ENCODE assay signal across 8 cellular contexts in the genomic region with DNA sequence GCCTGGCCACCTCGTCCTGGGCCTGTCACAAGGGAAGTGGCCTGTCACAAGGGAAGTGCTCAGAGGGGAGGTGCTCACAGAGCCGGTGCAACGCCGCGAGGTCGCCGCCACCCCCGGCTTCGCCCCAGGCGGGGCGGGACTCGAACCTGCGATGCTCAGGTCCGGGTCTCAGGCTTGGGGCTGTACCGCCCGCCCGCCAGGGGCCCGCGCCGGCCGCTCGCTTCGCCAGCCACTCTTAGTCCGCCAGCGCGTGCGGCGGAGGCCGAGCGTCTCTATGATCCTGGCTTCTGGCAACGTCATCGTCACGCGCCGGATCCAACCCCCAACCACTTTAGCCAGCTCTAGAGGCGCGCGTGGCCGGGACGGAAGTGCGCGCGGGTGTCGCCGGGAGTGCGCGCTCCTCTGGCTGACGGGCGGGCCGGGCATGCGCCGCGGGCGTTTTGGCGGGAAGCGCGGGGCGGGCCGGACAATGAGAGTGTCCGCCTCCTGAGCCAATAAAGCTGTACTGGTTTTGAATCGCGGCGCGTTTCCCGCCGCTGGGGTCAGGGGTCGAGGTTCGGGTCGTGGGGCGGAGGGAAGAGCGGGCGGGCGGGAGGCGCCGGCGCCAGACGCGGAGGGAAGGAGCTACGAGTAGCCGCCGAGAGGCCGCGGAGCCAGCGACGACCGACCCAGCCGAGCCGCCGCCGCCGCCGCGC. TPM values are rescaled to one million over a fixed set of nuclear protein-coding genes. Genes with fewer than 3 reads are reported as not detected.
A peak's percentile ranks its signal among the peaks of the same experiment; 100 is the strongest.
DNase-seq lines count a peak whose midpoint lies in the region; ATAC-seq and TF ChIP-seq lines count a peak whose summit lies in the region.

A gene with protein sequence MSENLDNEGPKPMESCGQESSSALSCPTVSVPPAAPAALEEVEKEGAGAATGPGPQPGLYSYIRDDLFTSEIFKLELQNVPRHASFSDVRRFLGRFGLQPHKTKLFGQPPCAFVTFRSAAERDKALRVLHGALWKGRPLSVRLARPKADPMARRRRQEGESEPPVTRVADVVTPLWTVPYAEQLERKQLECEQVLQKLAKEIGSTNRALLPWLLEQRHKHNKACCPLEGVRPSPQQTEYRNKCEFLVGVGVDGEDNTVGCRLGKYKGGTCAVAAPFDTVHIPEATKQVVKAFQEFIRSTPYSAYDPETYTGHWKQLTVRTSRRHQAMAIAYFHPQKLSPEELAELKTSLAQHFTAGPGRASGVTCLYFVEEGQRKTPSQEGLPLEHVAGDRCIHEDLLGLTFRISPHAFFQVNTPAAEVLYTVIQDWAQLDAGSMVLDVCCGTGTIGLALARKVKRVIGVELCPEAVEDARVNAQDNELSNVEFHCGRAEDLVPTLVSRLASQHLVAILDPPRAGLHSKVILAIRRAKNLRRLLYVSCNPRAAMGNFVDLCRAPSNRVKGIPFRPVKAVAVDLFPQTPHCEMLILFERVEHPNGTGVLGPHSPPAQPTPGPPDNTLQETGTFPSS (minus strand): TSS at position 276 of the 695 bp plus-strand sequence. CDS start 320 bp downstream, outside the sequence.

- 0 out of 2 replicates have a peak within 1 kb of the TSS, but pooled peaks have one; percentile 28 for H3K27ac ChIP-seq in PC-9
- peak within 1 kb of the TSS; percentile 82 for H3K27ac ChIP-seq in muscle layer of duodenum (ENCODE audit: low read length)

- H3K9me2 ChIP-seq in PC-9 (ENCODE audit: insufficient read depth): no peaks in the 10 kb centered on the region

- DNase-seq in DMS153 treated with DMSO at 0.1 percent for 48 hours (lab: John Stamatoyannopoulos, UW; ENCODE audit: unreplicated experiment) (peak; percentile 95), KBM-7 (peak; percentile 99), PC-9 (peak; percentile 80 to 95)
- peak; percentile 98 for DNase-seq in activated T-cell treated with anti-CD3 and anti-CD28 coated beads, Interleukin-2, amount 50 U/mL, for 24 hours
- DNase-seq in stimulated activated CD8-positive, alpha-beta memory T cell treated with anti-CD3 and anti-CD28 coated beads, Interleukin-7, amount 100 ng/mL, for 4 hours (ENCODE audit: low read depth in 2 of 2): peak; percentile 92 to 96

- H3K27ac Mint-ChIP-seq in activated T-cell treated with anti-CD3 and anti-CD28 coated beads, Interleukin-2, amount 50 U/mL, for 24 hours: peak within 1 kb of the TSS; percentile 96

- ATAC-seq in GM21619 (IDR thresholded peaks at IDR 0.05; ENCODE audit: unreplicated experiment) (peak; percentile 66), esophagus mucosa (peak; percentile 90)

- H3K4me3 ChIP-seq in PC-9: peak within 1 kb of the TSS; percentile 75
- H3K4me3 ChIP-seq in muscle layer of duodenum (ENCODE audit: low read depth in 1 of 2, low read length in 2 of 2): peak within 1 kb of the TSS; percentile 83 to 94

- H3K27me3 ChIP-seq in PC-9 (ENCODE audit: insufficient read depth, low read depth) (no peaks in the 10 kb centered on the region), muscle layer of duodenum (ENCODE audit: low read depth, low read length) (no peaks in the 10 kb centered on the region)

- CTCF ChIA-PET in PC-9 (lab: Charles Lee): no interaction called here

- H3K4me1 Mint-ChIP-seq in activated T-cell treated with anti-CD3 and anti-CD28 coated beads, Interleukin-2, amount 50 U/mL, for 24 hours (ENCODE audit: low read depth): peaks cover 65% of the 10 kb centered on the region

- peaks cover 3% of the 10 kb centered on the region; the same call in 1 of the 2 replicates for H3F3A ChIP-seq in PC-9 (ENCODE audit: insufficient read depth, low read depth)

- peak within 1 kb of the TSS; percentile 86 for H3K4me2 ChIP-seq in PC-9

- H3K4me1 ChIP-seq in PC-9 (replicated peaks; ENCODE audit: insufficient read depth): peaks cover 9% of the 10 kb centered on the region; the same call in 1 of the 2 replicates
- peaks cover 6 to 45% of the 10 kb centered on the region in 2 donors for H3K4me1 ChIP-seq in muscle layer of duodenum (ENCODE audit: control insufficient read depth in 1 of 2, insufficient read depth in 2 of 2, low read length in 2 of 2)

- H3K27me3 Mint-ChIP-seq in activated T-cell treated with anti-CD3 and anti-CD28 coated beads, Interleukin-2, amount 50 U/mL, for 24 hours: no peaks in the 10 kb centered on the region

- peaks cover 59% of the 10 kb centered on the region for H3K79me2 ChIP-seq in PC-9 (ENCODE audit: low read depth)

- POLR2A ChIA-PET in PC-9 (lab: Charles Lee; ENCODE audit: unreplicated experiment): no interaction called here

- H3K9me3 ChIP-seq in PC-9 (ENCODE audit: insufficient read depth, low read depth) (no peaks in the 10 kb centered on the region), muscle layer of duodenum (ENCODE audit: control insufficient read depth in 1 of 2, low read length in 2 of 2) (no peaks in the 10 kb centered on the region)

- H3K4me3 Mint-ChIP-seq in activated T-cell treated with anti-CD3 and anti-CD28 coated beads, Interleukin-2, amount 50 U/mL, for 24 hours: peak within 1 kb of the TSS; percentile 94

- no peaks in the 10 kb centered on the region for H3K9me3 Mint-ChIP-seq in activated T-cell treated with anti-CD3 and anti-CD28 coated beads, Interleukin-2, amount 50 U/mL, for 24 hours

- H3K36me3 Mint-ChIP-seq in activated T-cell treated with anti-CD3 and anti-CD28 coated beads, Interleukin-2, amount 50 U/mL, for 24 hours (ENCODE audit: low read depth): peaks cover 93% of the 10 kb centered on the region

- no peak for TF ChIP-seq CTCF in PC-9 (conservative IDR thresholded peaks at IDR 0.05)

- intact Hi-C loops in PC-9 (cut with micrococcal nuclease; ENCODE audit: unreplicated experiment): loop anchor here (2.0 kb wide), 2 partner anchors 36 to 154 kb away; a partner anchor contains a TSS

- in situ Hi-C loops in KBM-7 (cut with MboI; ENCODE audit: low pct_unique_long_range_greater_than_20kb, low sequenced_read_pairs): no loop called here

- peak within 1 kb of the TSS; percentile 88 for H2AFZ ChIP-seq in PC-9

- H3K36me3 ChIP-seq in PC-9 (ENCODE audit: low read depth) (no peaks in the 10 kb centered on the region), muscle layer of duodenum (ENCODE audit: control insufficient read depth in 1 of 2, insufficient read depth in 2 of 2, low read length in 2 of 2) (peaks cover 8 to 59% of the 10 kb centered on the region in 2 donors)

- no peaks in the 10 kb centered on the region for H4K20me1 ChIP-seq in PC-9 (ENCODE audit: insufficient read depth)

- no TSS peak for BruUV-seq in PC-9 (replicated peaks; lab: Mats Ljungman, UMichigan)

RNA-seq across cellular contexts. Expression of the gene that starts here (rescaled TPM):
- total RNA-seq in PC-9 (2021) (31.5 and 32.7 TPM in 2 replicates), esophagus mucosa (31.8 TPM)

Comparison
In these comparisons a context has a peak if more than half of its experiments do, and no peak if none do; other contexts are left out.
1. Peak in every context shown above with its lines: DNase-seq, ATAC-seq, H3K4me3 ChIP-seq and H3K27ac ChIP-seq.